Comparison of ENCODE assay signal across 1 cellular context in genomic region chr12:96249196-96250118, GRCh38.
TF ChIP-seq lines count a peak whose summit lies in the region.

No MANE protein-coding gene starts in this region.

TF ChIP-seq in GM23338, 12 proteins besides CTCF, POLR2A, EP300 and RAD21 (continued from another document):
- no peak for TF ChIP-seq ZNF462 (CRISPR knock-in tag; IDR thresholded peaks at IDR 0.05)
